Comparison of ENCODE assay signal across 8 cellular contexts in the genomic region with DNA sequence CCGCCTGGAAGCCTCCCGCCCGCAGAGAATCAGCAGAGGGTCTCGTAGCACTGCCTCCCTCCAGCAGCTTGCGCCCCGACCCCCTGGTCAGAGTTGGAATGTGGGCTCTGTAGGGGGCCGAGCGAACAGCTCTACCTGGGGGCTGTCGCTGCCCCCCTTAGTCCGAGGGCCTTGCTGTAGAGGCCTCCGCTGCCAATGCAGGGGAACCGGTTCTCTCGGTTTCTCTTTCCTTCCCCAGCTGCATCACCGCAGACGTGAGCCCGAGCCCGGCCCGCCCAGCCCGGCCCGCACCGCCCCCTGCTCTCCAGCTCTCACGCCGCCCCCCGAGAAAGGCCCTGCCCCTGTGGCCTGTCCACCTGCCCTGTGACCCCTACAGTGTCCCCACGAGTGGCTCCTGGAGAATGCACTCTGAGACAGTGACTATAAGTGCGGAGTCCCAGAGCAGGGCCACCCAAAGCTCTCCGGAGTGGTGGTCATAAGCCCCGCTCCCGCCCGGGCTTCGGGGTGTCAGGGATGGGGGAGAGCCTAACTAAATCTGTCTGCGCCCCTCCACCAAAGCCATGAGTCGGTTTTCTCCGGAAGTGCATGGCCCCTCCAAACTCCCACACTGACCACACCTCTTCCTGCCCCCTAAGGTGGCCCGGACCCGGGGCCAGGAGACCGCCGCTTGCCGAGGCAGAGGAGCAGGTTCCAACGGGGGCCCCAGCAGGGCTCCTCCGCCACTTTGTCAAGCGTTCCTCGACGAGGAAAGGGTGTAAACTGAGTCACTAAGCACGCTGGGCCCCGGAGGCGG. TPM values are rescaled to one million over a fixed set of nuclear protein-coding genes. Genes with fewer than 3 reads are reported as not detected.
A peak's percentile ranks its signal among the peaks of the same experiment; 100 is the strongest.
DNase-seq lines count a peak whose midpoint lies in the region; ATAC-seq, FAIRE-seq and TF ChIP-seq lines count a peak whose summit lies in the region.

No MANE protein-coding gene starts in this region.

- H3K9me3 Mint-ChIP-seq in memory B cell = no peaks in the 10 kb centered on the region

- dilution Hi-C loops in mammary epithelial cell (cut with HindIII; ENCODE audit: low sequenced_read_pairs) = no loop called here

- H3K4me3 Mint-ChIP-seq in memory B cell = peak overlapping the region; percentile 89

- H3K27ac Mint-ChIP-seq in memory B cell = peak overlapping the region; percentile 35

- H2AFZ ChIP-seq in mammary epithelial cell (ENCODE audit: low read depth, low read length) = peak overlapping the region; percentile 68

- peaks cover 20% of the 10 kb centered on the region for H3K4me1 Mint-ChIP-seq in memory B cell

- in situ Hi-C loops in mammary epithelial cell (cut with MboI; ENCODE audit: low sequenced_read_pairs in 2 of 2) = loop anchor here in 1 of 2 donors (25.0 kb wide), 1 partner anchor 431 kb away; no protein-coding TSS in a partner anchor
- in situ Hi-C loops in transverse colon (cut with MboI; ENCODE audit: low pct_ligation_motif_present in 1 of 4, low pct_unique_long_range_greater_than_20kb in 1 of 4, low sequenced_read_pairs in 3 of 4) = loop anchor here in 1 of 4 donors (25.0 kb wide), 1 partner anchor 156 kb away; no protein-coding TSS in a partner anchor

- H3K4me3 ChIP-seq in AG04450 (ENCODE audit: low read depth, low read length) (peak overlapping the region; percentile 31), mammary epithelial cell (replicated peaks in 1 of 3; ENCODE audit: insufficient read depth in 1 of 3, low read depth in 2 of 3, low read length in 3 of 3) (peak overlapping the region; percentile 61 to 82 (median 62)), transverse colon (peak overlapping the region; percentile 51 to 68 (median 56))

- no peak overlapping the region for H3K27ac ChIP-seq in AG04450 (ENCODE audit: low read depth, low read length)
- peak overlapping the region; percentile 53 for H3K27ac ChIP-seq in KOPT-K1 (ENCODE audit: low read depth, low read length, poor library complexity, severe bottlenecking)
- peak overlapping the region; percentile 58 for H3K27ac ChIP-seq in mammary epithelial cell (ENCODE audit: insufficient read depth, low read depth, low read length)
- H3K27ac ChIP-seq in transverse colon = peak overlapping the region; percentile 86 to 91 (median 88)

- H3K79me2 ChIP-seq in mammary epithelial cell (ENCODE audit: insufficient read depth, low read length) = peaks cover 32% of the 10 kb centered on the region

- CTCF ChIA-PET in AG04450 (lab: Charles Lee) = no interaction called here
- CTCF ChIA-PET in mammary epithelial cell (lab: Charles Lee; ENCODE audit: low non-redundant PET) = no interaction called here

- no peak for TF ChIP-seq POLR2A in transverse colon (IDR thresholded peaks at IDR 0.05)

- POLR2A ChIA-PET in AG04450 (lab: Yijun Ruan, JAX) = no interaction called here

- TF ChIP-seq CTCF in AG04450 (IDR thresholded peaks at IDR 0.05; ENCODE audit: low read depth, low read length) = no peak
- TF ChIP-seq CTCF in mammary epithelial cell (conservative IDR thresholded peaks at IDR 0.05 in 1 of 2, IDR thresholded peaks at IDR 0.05 in 1 of 2; ENCODE audit: extremely low read depth in 1 of 2, insufficient read depth in 1 of 2, low read depth in 1 of 2, low read length in 2 of 2) = no peak
- TF ChIP-seq CTCF in transverse colon (IDR thresholded peaks at IDR 0.05) = no peak

- H3K27me3 Mint-ChIP-seq in memory B cell = no peaks in the 10 kb centered on the region

- H3K27me3 ChIP-seq in AG04450 (ENCODE audit: control insufficient read depth, insufficient read depth, low read length) (peaks cover 45% of the 10 kb centered on the region), mammary epithelial cell (ENCODE audit: insufficient read depth, low read length) (no peaks in the 10 kb centered on the region), transverse colon (peaks cover 32% of the 10 kb centered on the region)

- FAIRE-seq in GM19239 (lab: Jason Lieb, UNC) = peak; percentile 72

- H4K20me1 ChIP-seq in mammary epithelial cell (ENCODE audit: insufficient read depth, low read length) = no peaks in the 10 kb centered on the region

- no peak for TF ChIP-seq EP300 in transverse colon (IDR thresholded peaks at IDR 0.05; ENCODE audit: low read depth)

- no peak for DNase-seq in AG04450 (ENCODE audit: low read depth, low spot score)
- DNase-seq in GM19239 (ENCODE audit: insufficient read length, low spot score) = peak; percentile 90
- no peak for DNase-seq in mammary epithelial cell
- no peak for DNase-seq in memory B cell (ENCODE audit: low spot score in 2 of 2)
- DNase-seq in transverse colon = peak; percentile 88
- DNase-seq in NCI-H524 treated with DMSO at 0.1 percent for 48 hours (lab: John Stamatoyannopoulos, UW) = no peak
- DNase-seq in AG08395 (ENCODE audit: low spot score) = no peak

- intact Hi-C loops in mammary epithelial cell (cut with micrococcal nuclease) (loop anchor here (5.0 kb wide), 1 partner anchor 56 kb away; no protein-coding TSS in a partner anchor), transverse colon (cut with DNase I; ENCODE audit: low total_unique reads) (no loop called here)

- H3K9me3 ChIP-seq in AG04450 (ENCODE audit: control insufficient read depth, insufficient read depth, low read length) (no peaks in the 10 kb centered on the region; the same call in 1 of the 2 replicates), KOPT-K1 (ENCODE audit: insufficient read depth, low read length, poor library complexity, severe bottlenecking) (no peaks in the 10 kb centered on the region), mammary epithelial cell (replicated peaks; ENCODE audit: insufficient read depth, low read length) (no peaks in the 10 kb centered on the region), transverse colon (no peaks in the 10 kb centered on the region)

- WGBS in mammary epithelial cell (ENCODE audit: low coverage, missing lambda C conversion rate) = 47% methylated on average over 11 of the region's 47 CpGs
- WGBS in transverse colon (ENCODE audit: low coverage in 1 of 2), 2 donors = 10% methylated on average over 33 of the region's 47 CpGs; no CpG with 5 or more reads in 1 of the 2 donors

- no TSS peak for BruUV-seq in mammary epithelial cell (replicated peaks; lab: Mats Ljungman, UMichigan)

- no peaks in the 10 kb centered on the region for H3K36me3 Mint-ChIP-seq in memory B cell

- H3K4me1 ChIP-seq in mammary epithelial cell (ENCODE audit: insufficient read depth, low read length) (peaks cover 17% of the 10 kb centered on the region), transverse colon (peaks cover 34 to 58% (median 41%) of the 10 kb centered on the region in 4 donors)

- H3K4me2 ChIP-seq in mammary epithelial cell (ENCODE audit: insufficient read depth, low read depth, low read length) = peak overlapping the region; percentile 95

- H3K9ac ChIP-seq in mammary epithelial cell (ENCODE audit: insufficient read depth, low read length) = peak overlapping the region; percentile 53

- H3K36me3 ChIP-seq in KOPT-K1 (ENCODE audit: insufficient read depth, low read length) (peaks cover 26% of the 10 kb centered on the region), mammary epithelial cell (ENCODE audit: insufficient read depth, low read length) (no peaks in the 10 kb centered on the region), transverse colon (no peaks in the 10 kb centered on the region)

- peak; percentile 44 for ATAC-seq in memory B cell (ENCODE audit: low read depth)

RNA-seq across cellular contexts. Expression of gene ARHGAP27, which starts 1.7 kb away (rescaled TPM):
- polyA plus RNA-seq in AG04450 (2011; rRNA removed) (0.48 and 0.64 TPM in 2 replicates), mammary epithelial cell (18.5 TPM)
- 0.70 and 0.74 TPM in 2 replicates for polyA minus RNA-seq in AG04450 (2011; rRNA and poly(A)+ RNA removed)
- total RNA-seq in mammary epithelial cell (10 to 100 TPM; 24.8 to 31.3 TPM), transverse colon (100 to 1,000 TPM; 194 to 489 (median 294) TPM)
- polyA minus RNA-seq in mammary epithelial cell = 11.2 TPM

RNA-seq across cellular contexts. Expression of gene PLEKHM1, which starts 59.6 kb away (rescaled TPM):
- polyA plus RNA-seq in AG04450 (2011; rRNA removed) (18.2 and 18.4 TPM in 2 replicates), mammary epithelial cell (25.2 TPM)
- polyA minus RNA-seq in AG04450 (2011; rRNA and poly(A)+ RNA removed) = 58.5 and 79.9 TPM in 2 replicates
- total RNA-seq in mammary epithelial cell (10 to 100 TPM; 54.3 to 94.1 TPM), transverse colon (100 to 1,000 TPM in 1 of 4 donors, 10 to 100 TPM in 3; 43.6 to 111 (median 47.6) TPM)
- polyA minus RNA-seq in mammary epithelial cell = 63.7 TPM

Comparison
In these comparisons a context has a peak if more than half of its experiments do, and no peak if none do; other contexts are left out.
1. DNase-seq: peak in GM19239 (single experiment) and transverse colon (single experiment); none in AG04450 (single experiment), mammary epithelial cell (single experiment), memory B cell (0 of 2), NCI-H524 treated with DMSO at 0.1 percent for 48 hours (single experiment) and AG08395 (single experiment).
2. RNA of gene ARHGAP27, which starts 1.7 kb away (total RNA-seq): 194 to 489 TPM in transverse colon; 24.8 to 31.3 TPM in mammary epithelial cell; every median in the first group is over 4 times any median in the second.
3. Peak in every context shown above with its lines, with median percentiles within 50 percentile points of each other: H3K4me3 ChIP-seq.